ENCODE assay signal across 1 cellular context in genomic region chr4:10673817-10674369, GRCh38.
TF ChIP-seq lines count a peak whose summit lies in the region.

No MANE protein-coding gene starts in this region.

TF ChIP-seq in GM12878, 131 proteins besides CTCF, POLR2A, EP300 and RAD21 (continued from another document and continues in another):
- TF ChIP-seq ZSCAN29 (IDR thresholded peaks at IDR 0.05) (no peak), EED (IDR thresholded peaks at IDR 0.05; ENCODE audit: low read depth) (peak; percentile 82), ZNF622 (IDR thresholded peaks at IDR 0.05) (no peak), PAX8 (IDR thresholded peaks at IDR 0.05) (no peak), ZNF24 (IDR thresholded peaks at IDR 0.05) (no peak), YY1 (IDR thresholded peaks at IDR 0.05; ENCODE audit: low read depth, low read length) (peak; percentile 66), JUNB (IDR thresholded peaks at IDR 0.05) (0 out of 2 replicates have a peak, but pooled peaks have one; percentile 17), BMI1 (IDR thresholded peaks at IDR 0.05; ENCODE audit: borderline replicate concordance) (no peak), ATF7 (IDR thresholded peaks at IDR 0.05; ENCODE audit: low read depth) (peak; percentile 50; the same call in 1 of the 2 replicates), RCOR1 (conservative IDR thresholded peaks at IDR 0.05; ENCODE audit: low read depth, low read length) (no peak), DPF2 (IDR thresholded peaks at IDR 0.05) (no peak), PRDM15 (CRISPR knock-in tag; IDR thresholded peaks at IDR 0.05) (no peak), CHD1 (IDR thresholded peaks at IDR 0.05; ENCODE audit: low read depth, low read length) (no peak), SMAD5 (IDR thresholded peaks at IDR 0.05; ENCODE audit: low read depth) (no peak), PAX5 (IDR thresholded peaks at IDR 0.05; ENCODE audit: borderline replicate concordance, low read depth, low read length) (peak; percentile 65; the same call in 1 of the 2 replicates), TCF7 (IDR thresholded peaks at IDR 0.05; ENCODE audit: borderline replicate concordance) (peak; percentile 74), RAD51 (IDR thresholded peaks at IDR 0.05) (no peak), ZNF384 (IDR thresholded peaks at IDR 0.05; ENCODE audit: borderline replicate concordance, low read depth, low read length) (no peak), HDGF (IDR thresholded peaks at IDR 0.05) (no peak), IKZF2 (IDR thresholded peaks at IDR 0.05) (peak; percentile 69 to 72; a peak in 3 of 4 replicates), EGR1 (IDR thresholded peaks at IDR 0.05; ENCODE audit: borderline replicate concordance in 1 of 2, low read depth in 2 of 2, low read length in 2 of 2) (no peak), STAT1 (conservative IDR thresholded peaks at IDR 0.05) (no peak), CBX5 (IDR thresholded peaks at IDR 0.05; ENCODE audit: low read depth) (no peak; the same call in 1 of the 2 replicates), FOXM1 (IDR thresholded peaks at IDR 0.05; ENCODE audit: low read depth, low read length) (peak; percentile 39; the same call in 1 of the 2 replicates), ETV6 (conservative IDR thresholded peaks at IDR 0.05 in 1 of 2, IDR thresholded peaks at IDR 0.05 in 1 of 2; ENCODE audit: borderline replicate concordance in 1 of 2, low read depth in 1 of 2) (peak in 1 of 2 experiments; percentile 34; a peak in 1 of 4 replicates), FOS (IDR thresholded peaks at IDR 0.05; ENCODE audit: borderline replicate concordance, extremely low read depth, insufficient read length) (no peak), SREBF1 (IDR thresholded peaks at IDR 0.05; ENCODE audit: low read length) (no peak), MAX (IDR thresholded peaks at IDR 0.05; ENCODE audit: low read depth, low read length) (no peak), CREB1 (IDR thresholded peaks at IDR 0.05; ENCODE audit: low read depth) (peak; percentile 44; the same call in 1 of the 2 replicates), GATAD2B (conservative IDR thresholded peaks at IDR 0.05; ENCODE audit: low read depth) (0 out of 2 replicates have a peak, but pooled peaks have one; percentile 22), USF1 (IDR thresholded peaks at IDR 0.05; ENCODE audit: borderline replicate concordance, extremely low read length, insufficient read depth, low read depth, low read length) (no peak), TAF1 (IDR thresholded peaks at IDR 0.05; ENCODE audit: borderline replicate concordance, low read depth, low read length) (peak; percentile 18; the same call in 1 of the 2 replicates), ZBTB4 (CRISPR knock-in tag; IDR thresholded peaks at IDR 0.05) (no peak), ZNF207 (IDR thresholded peaks at IDR 0.05; ENCODE audit: borderline replicate concordance) (no peak), TARDBP (IDR thresholded peaks at IDR 0.05; ENCODE audit: borderline replicate concordance) (no peak), PKNOX1 (IDR thresholded peaks at IDR 0.05) (peak; percentile 82), TCF12 (IDR thresholded peaks at IDR 0.05; ENCODE audit: low read depth, low read length) (no peak), MYC (IDR thresholded peaks at IDR 0.05; ENCODE audit: insufficient read depth, insufficient read length, insufficient replicate concordance, low read length, severe bottlenecking) (no peak), NRF1 (conservative IDR thresholded peaks at IDR 0.05; ENCODE audit: low read depth, low read length) (no peak), NFXL1 (IDR thresholded peaks at IDR 0.05; ENCODE audit: borderline replicate concordance) (no peak), SUZ12 (IDR thresholded peaks at IDR 0.05; ENCODE audit: unreplicated experiment) (no peak), ATF2 (IDR thresholded peaks at IDR 0.05; ENCODE audit: low read length) (peak; percentile 46; the same call in 1 of the 2 replicates), BCL11A (IDR thresholded peaks at IDR 0.05; ENCODE audit: low read depth, low read length) (peak; percentile 77), MTA3 (IDR thresholded peaks at IDR 0.05; ENCODE audit: borderline replicate concordance, low read length) (no peak), MYB (IDR thresholded peaks at IDR 0.05; ENCODE audit: borderline replicate concordance, low read depth, low read length) (no peak), ELK1 (IDR thresholded peaks at IDR 0.05; ENCODE audit: low read depth, low read length) (no peak), EZH2 (IDR thresholded peaks at IDR 0.05; ENCODE audit: borderline replicate concordance, control insufficient read depth, low read depth, low read length) (no peak), RELB (IDR thresholded peaks at IDR 0.05; ENCODE audit: low read depth) (peak; percentile 75; the same call in 1 of the 2 replicates), POU2F2 (IDR thresholded peaks at IDR 0.05; ENCODE audit: borderline replicate concordance, low read depth, low read length) (peak; percentile 94; the same call in 2 of the 3 replicates), CREM (IDR thresholded peaks at IDR 0.05; ENCODE audit: low read depth) (peak; percentile 48; the same call in 1 of the 2 replicates), IRF3 (IDR thresholded peaks at IDR 0.05) (no peak), ZNF274 (IDR thresholded peaks at IDR 0.05; ENCODE audit: insufficient read depth, insufficient read length) (no peak), RB1 (IDR thresholded peaks at IDR 0.05; ENCODE audit: borderline replicate concordance) (no peak), KLF5 (IDR thresholded peaks at IDR 0.05; ENCODE audit: partially characterized antibody) (no peak), SUPT20H (IDR thresholded peaks at IDR 0.05; ENCODE audit: borderline replicate concordance, control insufficient read depth, low read depth, low read length) (no peak)
